1 cellular context compared by ENCODE assay signal in genomic region chr6:30599625-30600324, GRCh38.
TF ChIP-seq lines count a peak whose summit lies in the region.

No MANE protein-coding gene starts in this region.

TF ChIP-seq in GM23338, 12 proteins besides CTCF, POLR2A, EP300 and RAD21:
- TF ChIP-seq REST (IDR thresholded peaks at IDR 0.05; ENCODE audit: unreplicated experiment) (no peak), EZH2phosphoT487 (IDR thresholded peaks at IDR 0.05; ENCODE audit: unreplicated experiment) (no peak), STAT1 (IDR thresholded peaks at IDR 0.05; ENCODE audit: unreplicated experiment) (no peak), POLR2AphosphoS5 (IDR thresholded peaks at IDR 0.05; ENCODE audit: low read depth) (0 out of 2 replicates have a peak, but pooled peaks have one; percentile 16), NANOG (IDR thresholded peaks at IDR 0.05; ENCODE audit: borderline replicate concordance) (no peak)
